Comparison of ENCODE assay signal across 1 cellular context in the genomic region with DNA sequence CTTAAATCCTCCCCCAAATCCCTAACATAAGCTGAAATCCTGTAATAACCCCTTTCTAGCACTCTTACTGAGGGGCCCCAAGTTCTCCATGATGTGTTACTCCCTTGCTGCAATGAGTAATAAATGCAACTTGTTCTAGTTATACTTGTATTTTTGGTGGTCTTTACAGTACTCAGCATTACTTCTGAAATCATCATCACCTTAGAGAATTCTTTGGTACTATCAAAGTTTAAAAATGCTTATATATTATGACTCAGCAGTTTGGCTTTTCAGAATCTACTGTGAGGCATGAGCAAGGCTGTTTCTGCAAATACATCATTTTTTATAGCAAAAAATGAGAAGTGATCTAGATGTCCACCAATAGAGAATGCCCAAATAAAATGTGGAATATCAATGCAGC.
TF ChIP-seq lines count a peak whose summit lies in the region.

No MANE protein-coding gene starts in this region.

TF ChIP-seq in SK-N-SH treated with all-trans-retinoic acid at 6 μM for 48 hours, 23 proteins besides CTCF, POLR2A, EP300 and RAD21 (continued from another document):
- TF ChIP-seq, protein P1, sequence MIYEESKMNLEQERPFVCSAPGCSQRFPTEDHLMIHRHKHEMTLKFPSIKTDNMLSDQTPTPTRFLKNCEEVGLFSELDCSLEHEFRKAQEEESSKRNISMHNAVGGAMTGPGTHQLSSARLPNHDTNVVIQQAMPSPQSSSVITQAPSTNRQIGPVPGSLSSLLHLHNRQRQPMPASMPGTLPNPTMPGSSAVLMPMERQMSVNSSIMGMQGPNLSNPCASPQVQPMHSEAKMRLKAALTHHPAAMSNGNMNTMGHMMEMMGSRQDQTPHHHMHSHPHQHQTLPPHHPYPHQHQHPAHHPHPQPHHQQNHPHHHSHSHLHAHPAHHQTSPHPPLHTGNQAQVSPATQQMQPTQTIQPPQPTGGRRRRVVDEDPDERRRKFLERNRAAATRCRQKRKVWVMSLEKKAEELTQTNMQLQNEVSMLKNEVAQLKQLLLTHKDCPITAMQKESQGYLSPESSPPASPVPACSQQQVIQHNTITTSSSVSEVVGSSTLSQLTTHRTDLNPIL (CRISPR knock-in tag; IDR thresholded peaks at IDR 0.05; ENCODE audit: low read depth): no peak
- TF ChIP-seq ARNTL (CRISPR knock-in tag; IDR thresholded peaks at IDR 0.05; ENCODE audit: borderline replicate concordance, low read depth) (no peak), TOX (CRISPR knock-in tag; IDR thresholded peaks at IDR 0.05; ENCODE audit: borderline replicate concordance) (no peak), BACH2 (CRISPR knock-in tag; IDR thresholded peaks at IDR 0.05; ENCODE audit: borderline replicate concordance) (no peak), RARB (CRISPR knock-in tag; IDR thresholded peaks at IDR 0.05) (no peak), GLIS3 (CRISPR knock-in tag; IDR thresholded peaks at IDR 0.05) (no peak), SNAI2 (CRISPR knock-in tag; IDR thresholded peaks at IDR 0.05) (no peak), TCF4 (CRISPR knock-in tag; IDR thresholded peaks at IDR 0.05; ENCODE audit: borderline replicate concordance) (no peak), ZC3H10 (CRISPR knock-in tag; IDR thresholded peaks at IDR 0.05) (no peak), ZNF8 (CRISPR knock-in tag; IDR thresholded peaks at IDR 0.05) (no peak), ZNF565 (CRISPR knock-in tag; conservative IDR thresholded peaks at IDR 0.05; ENCODE audit: low read depth) (no peak), ESRRG (CRISPR knock-in tag; IDR thresholded peaks at IDR 0.05) (no peak), OSR1 (CRISPR knock-in tag; IDR thresholded peaks at IDR 0.05) (no peak)
- TF ChIP-seq, protein P2, sequence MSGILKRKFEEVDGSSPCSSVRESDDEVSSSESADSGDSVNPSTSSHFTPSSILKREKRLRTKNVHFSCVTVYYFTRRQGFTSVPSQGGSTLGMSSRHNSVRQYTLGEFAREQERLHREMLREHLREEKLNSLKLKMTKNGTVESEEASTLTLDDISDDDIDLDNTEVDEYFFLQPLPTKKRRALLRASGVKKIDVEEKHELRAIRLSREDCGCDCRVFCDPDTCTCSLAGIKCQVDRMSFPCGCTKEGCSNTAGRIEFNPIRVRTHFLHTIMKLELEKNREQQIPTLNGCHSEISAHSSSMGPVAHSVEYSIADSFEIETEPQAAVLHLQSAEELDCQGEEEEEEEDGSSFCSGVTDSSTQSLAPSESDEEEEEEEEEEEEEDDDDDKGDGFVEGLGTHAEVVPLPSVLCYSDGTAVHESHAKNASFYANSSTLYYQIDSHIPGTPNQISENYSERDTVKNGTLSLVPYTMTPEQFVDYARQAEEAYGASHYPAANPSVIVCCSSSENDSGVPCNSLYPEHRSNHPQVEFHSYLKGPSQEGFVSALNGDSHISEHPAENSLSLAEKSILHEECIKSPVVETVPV (CRISPR knock-in tag; IDR thresholded peaks at IDR 0.05): no peak
- TF ChIP-seq, protein P3, sequence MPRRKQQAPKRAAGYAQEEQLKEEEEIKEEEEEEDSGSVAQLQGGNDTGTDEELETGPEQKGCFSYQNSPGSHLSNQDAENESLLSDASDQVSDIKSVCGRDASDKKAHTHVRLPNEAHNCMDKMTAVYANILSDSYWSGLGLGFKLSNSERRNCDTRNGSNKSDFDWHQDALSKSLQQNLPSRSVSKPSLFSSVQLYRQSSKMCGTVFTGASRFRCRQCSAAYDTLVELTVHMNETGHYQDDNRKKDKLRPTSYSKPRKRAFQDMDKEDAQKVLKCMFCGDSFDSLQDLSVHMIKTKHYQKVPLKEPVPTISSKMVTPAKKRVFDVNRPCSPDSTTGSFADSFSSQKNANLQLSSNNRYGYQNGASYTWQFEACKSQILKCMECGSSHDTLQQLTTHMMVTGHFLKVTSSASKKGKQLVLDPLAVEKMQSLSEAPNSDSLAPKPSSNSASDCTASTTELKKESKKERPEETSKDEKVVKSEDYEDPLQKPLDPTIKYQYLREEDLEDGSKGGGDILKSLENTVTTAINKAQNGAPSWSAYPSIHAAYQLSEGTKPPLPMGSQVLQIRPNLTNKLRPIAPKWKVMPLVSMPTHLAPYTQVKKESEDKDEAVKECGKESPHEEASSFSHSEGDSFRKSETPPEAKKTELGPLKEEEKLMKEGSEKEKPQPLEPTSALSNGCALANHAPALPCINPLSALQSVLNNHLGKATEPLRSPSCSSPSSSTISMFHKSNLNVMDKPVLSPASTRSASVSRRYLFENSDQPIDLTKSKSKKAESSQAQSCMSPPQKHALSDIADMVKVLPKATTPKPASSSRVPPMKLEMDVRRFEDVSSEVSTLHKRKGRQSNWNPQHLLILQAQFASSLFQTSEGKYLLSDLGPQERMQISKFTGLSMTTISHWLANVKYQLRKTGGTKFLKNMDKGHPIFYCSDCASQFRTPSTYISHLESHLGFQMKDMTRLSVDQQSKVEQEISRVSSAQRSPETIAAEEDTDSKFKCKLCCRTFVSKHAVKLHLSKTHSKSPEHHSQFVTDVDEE (CRISPR knock-in tag; IDR thresholded peaks at IDR 0.05): no peak
